Comparison of ENCODE assay signal across 13 cellular contexts in the genomic region with DNA sequence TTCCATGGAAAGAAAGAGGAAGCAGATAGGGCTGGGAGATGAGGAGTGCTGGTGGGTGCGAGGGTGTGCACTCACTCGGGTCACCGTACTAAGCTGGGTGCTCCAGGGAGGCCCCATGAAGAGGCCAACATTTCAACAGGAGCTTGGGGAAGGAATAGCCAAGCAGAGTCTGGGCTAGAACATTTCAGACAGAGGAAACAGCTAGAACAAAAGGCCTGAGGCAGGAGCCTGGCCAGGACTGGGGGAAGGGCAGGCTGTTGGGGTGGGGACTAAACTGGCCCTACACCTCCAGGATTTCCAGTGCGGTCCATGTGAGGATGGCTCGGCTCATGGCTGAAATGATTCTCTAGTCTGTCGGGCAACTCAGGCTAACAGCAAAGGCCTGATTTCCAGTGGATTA.
A peak's percentile ranks its signal among the peaks of the same experiment; 100 is the strongest.
DNase-seq lines count a peak whose midpoint lies in the region; ATAC-seq and TF ChIP-seq lines count a peak whose summit lies in the region.
"Had no signal": no experiment of that assay in that cellular context is flagged by ENCODE, and none has a peak within 500 bp of the region (broad histone marks: within the 10 kb centered on the region; RNA-seq: fewer than 3 reads in every experiment).

No MANE protein-coding gene starts in this region.

- no peaks in the 10 kb centered on the region for H3K27me3 Mint-ChIP-seq in activated CD4-positive, alpha-beta T cell treated with anti-CD3 and anti-CD28 coated beads, Interleukin-2, amount 10 ng/mL, durations not matched to agents 7 days and 5 days
- no peaks in the 10 kb centered on the region for H3K27me3 Mint-ChIP-seq in WTC11 (ENCODE audit: low read depth)

- no peak overlapping the region for H3K4me3 ChIP-seq in iPS-15b (ENCODE audit: low read depth, low read length)
- H3K4me3 ChIP-seq: tibial artery had no signal

- no peaks in the 10 kb centered on the region for H3K27me3 ChIP-seq in iPS-15b (ENCODE audit: control insufficient read depth, insufficient read depth, low read length)
- H3K27me3 ChIP-seq: tibial artery had no signal

- H3K4me1 ChIP-seq in iPS-15b (ENCODE audit: control insufficient read depth, insufficient read depth, low read length), result peaks cover 2% of the 10 kb centered on the region

- H3K4me1 Mint-ChIP-seq in activated CD4-positive, alpha-beta T cell treated with anti-CD3 and anti-CD28 coated beads, Interleukin-2, amount 10 ng/mL, durations not matched to agents 7 days and 5 days, result peaks cover 95% of the 10 kb centered on the region
- H3K4me1 Mint-ChIP-seq in WTC11, result peaks cover 51% of the 10 kb centered on the region
- H3K4me1 Mint-ChIP-seq in stimulated activated effector memory CD8-positive, alpha-beta T cell treated with anti-CD3 and anti-CD28 coated beads, Interleukin-12 subunit alpha, Interleukin-12 subunit beta, amount 100 ng/mL, for 72 hours, result peaks cover 94% of the 10 kb centered on the region

- no peaks in the 10 kb centered on the region for H3K9me3 ChIP-seq in iPS-15b (ENCODE audit: control insufficient read depth, insufficient read depth, low read length)
- H3K9me3 ChIP-seq: tibial artery had no signal

- H3K9ac ChIP-seq in iPS-15b (ENCODE audit: low read depth, low read length), result peak overlapping the region; percentile 3

- POLR2A ChIA-PET in activated CD4-positive, alpha-beta T cell treated with anti-CD3 and anti-CD28 coated beads, Interleukin-2, amount 10 ng/mL, durations not matched to agents 7 days and 5 days (lab: Charles Lee), result interaction anchor here (0.9 kb wide), 1 partner anchor 90 kb away, joined by 3 read pairs; no protein-coding TSS in a partner anchor
- POLR2A ChIA-PET in WTC11 (lab: Charles Lee), result no interaction called here

- H3K36me3 Mint-ChIP-seq in activated CD4-positive, alpha-beta T cell treated with anti-CD3 and anti-CD28 coated beads, Interleukin-2, amount 10 ng/mL, durations not matched to agents 7 days and 5 days (ENCODE audit: low read depth), result peaks cover 14% of the 10 kb centered on the region
- H3K36me3 Mint-ChIP-seq in WTC11, result no peaks in the 10 kb centered on the region
- peaks cover 24% of the 10 kb centered on the region for H3K36me3 Mint-ChIP-seq in stimulated activated effector memory CD8-positive, alpha-beta T cell treated with anti-CD3 and anti-CD28 coated beads, Interleukin-12 subunit alpha, Interleukin-12 subunit beta, amount 100 ng/mL, for 72 hours

- peak overlapping the region; percentile 37 for H3K4me3 Mint-ChIP-seq in activated CD4-positive, alpha-beta T cell treated with anti-CD3 and anti-CD28 coated beads, Interleukin-2, amount 10 ng/mL, durations not matched to agents 7 days and 5 days
- H3K4me3 Mint-ChIP-seq in WTC11, result no peak overlapping the region
- peak overlapping the region; percentile 53 for H3K4me3 Mint-ChIP-seq in stimulated activated effector memory CD8-positive, alpha-beta T cell treated with anti-CD3 and anti-CD28 coated beads, Interleukin-12 subunit alpha, Interleukin-12 subunit beta, amount 100 ng/mL, for 72 hours
- H3K4me3 Mint-ChIP-seq: HFFc6 had no signal

- peak overlapping the region; percentile 97 for H3K27ac Mint-ChIP-seq in activated CD4-positive, alpha-beta T cell treated with anti-CD3 and anti-CD28 coated beads, Interleukin-2, amount 10 ng/mL, durations not matched to agents 7 days and 5 days
- H3K27ac Mint-ChIP-seq in WTC11, result 0 out of 2 replicates have a peak overlapping the region, but pooled peaks have one; percentile 36
- peak overlapping the region; percentile 92 for H3K27ac Mint-ChIP-seq in stimulated activated effector memory CD8-positive, alpha-beta T cell treated with anti-CD3 and anti-CD28 coated beads, Interleukin-12 subunit alpha, Interleukin-12 subunit beta, amount 100 ng/mL, for 72 hours
- H3K27ac Mint-ChIP-seq: HFFc6 had no signal

- ATAC-seq in WTC11 (peak; percentile 36), GM18873 (IDR thresholded peaks at IDR 0.05; ENCODE audit: low FRiP score, unreplicated experiment) (no peak)
- ATAC-seq in stimulated activated effector memory CD8-positive, alpha-beta T cell treated with anti-CD3 and anti-CD28 coated beads, Interleukin-12 subunit alpha, Interleukin-12 subunit beta, amount 100 ng/mL, for 72 hours, result no peak

- no peaks in the 10 kb centered on the region for H3K36me3 ChIP-seq in iPS-15b (ENCODE audit: control insufficient read depth, insufficient read depth, low read length)
- H3K36me3 ChIP-seq: tibial artery had no signal

- TF ChIP-seq CTCF in WTC11 (IDR thresholded peaks at IDR 0.05), result no peak

- no peak for DNase-seq in activated CD4-positive, alpha-beta T cell treated with anti-CD3 and anti-CD28 coated beads, Interleukin-2, amount 10 ng/mL, durations not matched to agents 7 days and 5 days
- no peak for DNase-seq in activated CD4-positive, alpha-beta T cell treated with anti-CD3 and anti-CD28 coated beads for 4 hours
- DNase-seq in WTC11 (ENCODE audit: low spot score) (no peak), NCI-H146 (lab: John Stamatoyannopoulos, UW) (no peak), occipital lobe (lab: John Stamatoyannopoulos, UW) (no peak)
- no peak for DNase-seq in stimulated activated effector memory CD8-positive, alpha-beta T cell treated with anti-CD3 and anti-CD28 coated beads, Interleukin-12 subunit alpha, Interleukin-12 subunit beta, amount 100 ng/mL, for 72 hours (ENCODE audit: low spot score in 2 of 2)
- DNase-seq: activated CD4-positive, alpha-beta T cell treated with anti-CD3 and anti-CD28 coated beads, Interleukin-2, amount 50 U/mL, for 4 hours; HFFc6; NCI-H187 treated with DMSO at 0.1 percent for 48 hours; OCI-M1 had no signal

- H3K9me3 Mint-ChIP-seq in activated CD4-positive, alpha-beta T cell treated with anti-CD3 and anti-CD28 coated beads, Interleukin-2, amount 10 ng/mL, durations not matched to agents 7 days and 5 days, result no peaks in the 10 kb centered on the region
- H3K9me3 Mint-ChIP-seq in WTC11, result no peaks in the 10 kb centered on the region
- no peaks in the 10 kb centered on the region for H3K9me3 Mint-ChIP-seq in stimulated activated effector memory CD8-positive, alpha-beta T cell treated with anti-CD3 and anti-CD28 coated beads, Interleukin-12 subunit alpha, Interleukin-12 subunit beta, amount 100 ng/mL, for 72 hours
- H3K9me3 Mint-ChIP-seq: HFFc6 had no signal

- CTCF ChIA-PET in activated CD4-positive, alpha-beta T cell treated with anti-CD3 and anti-CD28 coated beads, Interleukin-2, amount 10 ng/mL, durations not matched to agents 7 days and 5 days (lab: Charles Lee), result interaction anchor here (0.9 to 24.4 kb wide), 7 partner anchors 9 to 406 kb away, joined by 3 to 525 read pairs (median 6); a partner anchor contains a TSS
- CTCF ChIA-PET in WTC11 (lab: Charles Lee), result interaction anchor here (0.5 to 5.3 kb wide), 12 partner anchors 9 to 660 kb away, joined by 3 to 31 read pairs (median 4); a partner anchor contains a TSS

TF ChIP-seq in WTC11, 78 proteins besides CTCF, POLR2A, EP300 and RAD21:
- TF ChIP-seq, protein P1, sequence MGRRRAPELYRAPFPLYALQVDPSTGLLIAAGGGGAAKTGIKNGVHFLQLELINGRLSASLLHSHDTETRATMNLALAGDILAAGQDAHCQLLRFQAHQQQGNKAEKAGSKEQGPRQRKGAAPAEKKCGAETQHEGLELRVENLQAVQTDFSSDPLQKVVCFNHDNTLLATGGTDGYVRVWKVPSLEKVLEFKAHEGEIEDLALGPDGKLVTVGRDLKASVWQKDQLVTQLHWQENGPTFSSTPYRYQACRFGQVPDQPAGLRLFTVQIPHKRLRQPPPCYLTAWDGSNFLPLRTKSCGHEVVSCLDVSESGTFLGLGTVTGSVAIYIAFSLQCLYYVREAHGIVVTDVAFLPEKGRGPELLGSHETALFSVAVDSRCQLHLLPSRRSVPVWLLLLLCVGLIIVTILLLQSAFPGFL (CRISPR knock-in tag; IDR thresholded peaks at IDR 0.05; ENCODE audit: borderline replicate concordance), result no peak
- TF ChIP-seq, protein P2, sequence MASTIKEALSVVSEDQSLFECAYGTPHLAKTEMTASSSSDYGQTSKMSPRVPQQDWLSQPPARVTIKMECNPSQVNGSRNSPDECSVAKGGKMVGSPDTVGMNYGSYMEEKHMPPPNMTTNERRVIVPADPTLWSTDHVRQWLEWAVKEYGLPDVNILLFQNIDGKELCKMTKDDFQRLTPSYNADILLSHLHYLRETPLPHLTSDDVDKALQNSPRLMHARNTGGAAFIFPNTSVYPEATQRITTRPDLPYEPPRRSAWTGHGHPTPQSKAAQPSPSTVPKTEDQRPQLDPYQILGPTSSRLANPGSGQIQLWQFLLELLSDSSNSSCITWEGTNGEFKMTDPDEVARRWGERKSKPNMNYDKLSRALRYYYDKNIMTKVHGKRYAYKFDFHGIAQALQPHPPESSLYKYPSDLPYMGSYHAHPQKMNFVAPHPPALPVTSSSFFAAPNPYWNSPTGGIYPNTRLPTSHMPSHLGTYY (CRISPR knock-in tag; IDR thresholded peaks at IDR 0.05), result no peak
- TF ChIP-seq, protein P3, sequence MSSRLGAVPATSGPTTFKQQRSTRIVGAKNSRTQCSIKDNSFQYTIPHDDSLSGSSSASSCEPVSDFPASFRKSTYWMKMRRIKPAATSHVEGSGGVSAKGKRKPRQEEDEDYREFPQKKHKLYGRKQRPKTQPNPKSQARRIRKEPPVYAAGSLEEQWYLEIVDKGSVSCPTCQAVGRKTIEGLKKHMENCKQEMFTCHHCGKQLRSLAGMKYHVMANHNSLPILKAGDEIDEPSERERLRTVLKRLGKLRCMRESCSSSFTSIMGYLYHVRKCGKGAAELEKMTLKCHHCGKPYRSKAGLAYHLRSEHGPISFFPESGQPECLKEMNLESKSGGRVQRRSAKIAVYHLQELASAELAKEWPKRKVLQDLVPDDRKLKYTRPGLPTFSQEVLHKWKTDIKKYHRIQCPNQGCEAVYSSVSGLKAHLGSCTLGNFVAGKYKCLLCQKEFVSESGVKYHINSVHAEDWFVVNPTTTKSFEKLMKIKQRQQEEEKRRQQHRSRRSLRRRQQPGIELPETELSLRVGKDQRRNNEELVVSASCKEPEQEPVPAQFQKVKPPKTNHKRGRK (CRISPR knock-in tag; IDR thresholded peaks at IDR 0.05; ENCODE audit: borderline replicate concordance), result no peak
- TF ChIP-seq ETV6 (CRISPR knock-in tag; IDR thresholded peaks at IDR 0.05) (no peak), ZNF219 (CRISPR knock-in tag; IDR thresholded peaks at IDR 0.05; ENCODE audit: borderline replicate concordance) (no peak)
- TF ChIP-seq, protein P4, sequence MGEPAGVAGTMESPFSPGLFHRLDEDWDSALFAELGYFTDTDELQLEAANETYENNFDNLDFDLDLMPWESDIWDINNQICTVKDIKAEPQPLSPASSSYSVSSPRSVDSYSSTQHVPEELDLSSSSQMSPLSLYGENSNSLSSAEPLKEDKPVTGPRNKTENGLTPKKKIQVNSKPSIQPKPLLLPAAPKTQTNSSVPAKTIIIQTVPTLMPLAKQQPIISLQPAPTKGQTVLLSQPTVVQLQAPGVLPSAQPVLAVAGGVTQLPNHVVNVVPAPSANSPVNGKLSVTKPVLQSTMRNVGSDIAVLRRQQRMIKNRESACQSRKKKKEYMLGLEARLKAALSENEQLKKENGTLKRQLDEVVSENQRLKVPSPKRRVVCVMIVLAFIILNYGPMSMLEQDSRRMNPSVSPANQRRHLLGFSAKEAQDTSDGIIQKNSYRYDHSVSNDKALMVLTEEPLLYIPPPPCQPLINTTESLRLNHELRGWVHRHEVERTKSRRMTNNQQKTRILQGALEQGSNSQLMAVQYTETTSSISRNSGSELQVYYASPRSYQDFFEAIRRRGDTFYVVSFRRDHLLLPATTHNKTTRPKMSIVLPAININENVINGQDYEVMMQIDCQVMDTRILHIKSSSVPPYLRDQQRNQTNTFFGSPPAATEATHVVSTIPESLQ (CRISPR knock-in tag; IDR thresholded peaks at IDR 0.05), result no peak

Comparison
In these comparisons a context has a peak if more than half of its experiments do, and no peak if none do; other contexts are left out.
1. H3K27ac Mint-ChIP-seq: peak in every context shown above with its lines; median percentile 97 in activated CD4-positive, alpha-beta T cell treated with anti-CD3 and anti-CD28 coated beads, Interleukin-2, amount 10 ng/mL, durations not matched to agents 7 days and 5 days; 92 in stimulated activated effector memory CD8-positive, alpha-beta T cell treated with anti-CD3 and anti-CD28 coated beads, Interleukin-12 subunit alpha, Interleukin-12 subunit beta, amount 100 ng/mL, for 72 hours; 36 in WTC11.